In genomic region chr7:127738859-127739258, GRCh38 we compare ENCODE assay signal across 27 cellular contexts.
"Had no signal": no experiment of that assay in that cellular context is flagged by ENCODE, and none has a peak within 500 bp of the region (broad histone marks: within the 10 kb centered on the region; RNA-seq: fewer than 3 reads in every experiment).

No MANE protein-coding gene starts in this region.

- H3K27ac Mint-ChIP-seq: activated CD4-positive, alpha-beta T cell treated with anti-CD3 and anti-CD28 coated beads, Interleukin-2, amount 10 ng/mL, durations not matched to agents 24 days and 14 days; activated CD8-positive, alpha-beta memory T cell treated with anti-CD3 and anti-CD28 coated beads, Interleukin-2, amount 10 ng/mL, durations not matched to agents 7 days and 5 days; activated CD8-positive, alpha-beta T cell treated with anti-CD3 and anti-CD28 coated beads for 36 hours; activated naive CD4-positive, alpha-beta T cell treated with anti-CD3 and anti-CD28 coated beads, Interleukin-2, amount 50 U/mL, for 24 hours; brain; memory B cell; natural killer cell treated with Interleukin-12 subunit alpha and Interleukin-12 subunit beta and Interleukin-15 and Interleukin-18, amount 100 ng/mL, for 72 hours had no signal

- H3K4me3 Mint-ChIP-seq: activated CD4-positive, alpha-beta T cell treated with anti-CD3 and anti-CD28 coated beads, Interleukin-2, amount 10 ng/mL, durations not matched to agents 24 days and 14 days; activated CD8-positive, alpha-beta memory T cell treated with anti-CD3 and anti-CD28 coated beads, Interleukin-2, amount 10 ng/mL, durations not matched to agents 7 days and 5 days; activated CD8-positive, alpha-beta T cell treated with anti-CD3 and anti-CD28 coated beads for 36 hours; activated naive CD4-positive, alpha-beta T cell treated with anti-CD3 and anti-CD28 coated beads, Interleukin-2, amount 50 U/mL, for 24 hours; brain; memory B cell; natural killer cell treated with Interleukin-12 subunit alpha and Interleukin-12 subunit beta and Interleukin-15 and Interleukin-18, amount 100 ng/mL, for 72 hours had no signal

- H3K27me3 ChIP-seq: esophagus squamous epithelium, gastrocnemius medialis, neutrophil, ovary, spleen, stomach, suprapubic skin, tibial nerve had no signal

- H3K4me1 ChIP-seq: esophagus squamous epithelium, prostate gland, suprapubic skin, tibial nerve had no signal

- H3K4me3 ChIP-seq: esophagus squamous epithelium, gastrocnemius medialis, ovary, prostate gland, spleen, stomach, suprapubic skin, tibial nerve had no signal

- H3K9me3 Mint-ChIP-seq: activated CD4-positive, alpha-beta T cell treated with anti-CD3 and anti-CD28 coated beads, Interleukin-2, amount 10 ng/mL, durations not matched to agents 24 days and 14 days; activated CD8-positive, alpha-beta T cell treated with anti-CD3 and anti-CD28 coated beads for 36 hours; activated naive CD4-positive, alpha-beta T cell treated with anti-CD3 and anti-CD28 coated beads, Interleukin-2, amount 50 U/mL, for 24 hours; brain; memory B cell; natural killer cell treated with Interleukin-12 subunit alpha and Interleukin-12 subunit beta and Interleukin-15 and Interleukin-18, amount 100 ng/mL, for 72 hours had no signal

- H3K9me3 ChIP-seq: esophagus squamous epithelium, gastrocnemius medialis, neutrophil, ovary, prostate gland, spleen, stomach, suprapubic skin, tibial nerve had no signal

- H3K27ac ChIP-seq: esophagus squamous epithelium, gastrocnemius medialis, neutrophil, ovary, prostate gland, spleen, stomach, suprapubic skin, tibial nerve had no signal

- DNase-seq: activated CD4-positive, alpha-beta T cell treated with anti-CD3 and anti-CD28 coated beads, Interleukin-2, amount 10 ng/mL, durations not matched to agents 24 days and 14 days; activated CD8-positive, alpha-beta memory T cell treated with anti-CD3 and anti-CD28 coated beads, Interleukin-2, amount 10 ng/mL, durations not matched to agents 7 days and 5 days; activated CD8-positive, alpha-beta T cell treated with anti-CD3 and anti-CD28 coated beads for 36 hours; activated gamma-delta T cell treated with Interleukin-2 at 50 U/mL for 16 hours; activated T-cell treated with anti-CD3 and anti-CD28 coated beads for 4 hours; anterior cingulate cortex; dermis blood vessel endothelial cell; effector memory CD4-positive, alpha-beta T cell; esophagus squamous epithelium; gastrocnemius medialis; head of caudate nucleus; islet precursor cell; left cardiac atrium; ovary; spleen; stimulated activated CD4-positive, alpha-beta T cell treated with anti-CD3 and anti-CD28 coated beads, Interleukin-4, amount 100 ng/mL, for 4 hours; stomach; T-helper 17 cell had no signal

- H3K27me3 Mint-ChIP-seq: activated CD4-positive, alpha-beta T cell treated with anti-CD3 and anti-CD28 coated beads, Interleukin-2, amount 10 ng/mL, durations not matched to agents 24 days and 14 days; activated CD8-positive, alpha-beta memory T cell treated with anti-CD3 and anti-CD28 coated beads, Interleukin-2, amount 10 ng/mL, durations not matched to agents 7 days and 5 days; activated CD8-positive, alpha-beta T cell treated with anti-CD3 and anti-CD28 coated beads for 36 hours; activated naive CD4-positive, alpha-beta T cell treated with anti-CD3 and anti-CD28 coated beads, Interleukin-2, amount 50 U/mL, for 24 hours; memory B cell; natural killer cell treated with Interleukin-12 subunit alpha and Interleukin-12 subunit beta and Interleukin-15 and Interleukin-18, amount 100 ng/mL, for 72 hours; T-helper 17 cell had no signal

- H3K36me3 ChIP-seq: gastrocnemius medialis, neutrophil, ovary, prostate gland had no signal

- ATAC-seq: activated CD4-positive, CD25-positive, alpha-beta regulatory T cell treated with anti-CD3 and anti-CD28 coated beads, Interleukin-2, amount 50 U/mL, for 24 hours; activated CD8-positive, alpha-beta memory T cell treated with anti-CD3 and anti-CD28 coated beads, Interleukin-2, amount 10 ng/mL, durations not matched to agents 7 days and 5 days; activated CD8-positive, alpha-beta T cell treated with anti-CD3 and anti-CD28 coated beads for 36 hours; gastrocnemius medialis; left cardiac atrium; natural killer cell treated with Interleukin-12 subunit alpha and Interleukin-12 subunit beta and Interleukin-15 and Interleukin-18, amount 100 ng/mL, for 72 hours; T-helper 17 cell had no signal
